9 cellular contexts compared by ENCODE assay signal in genomic region chr7:106420741-106421140, GRCh38.
DNase-seq lines count a peak whose midpoint lies in the region; ATAC-seq and TF ChIP-seq lines count a peak whose summit lies in the region.
"Had no signal": no experiment of that assay in that cellular context is flagged by ENCODE, and none has a peak within 500 bp of the region (broad histone marks: within the 10 kb centered on the region; RNA-seq: fewer than 3 reads in every experiment).

No MANE protein-coding gene starts in this region.

- no peak for DNase-seq in activated naive CD4-positive, alpha-beta T cell treated with anti-CD3 and anti-CD28 coated beads, Interleukin-2, amount 50 U/mL, for 72 hours (ENCODE audit: low spot score in 2 of 2)
- no peak for DNase-seq in activated naive CD4-positive, alpha-beta T cell (lab: John Stamatoyannopoulos, UW)
- DNase-seq in adipocyte (ENCODE audit: low read depth), result no peak
- no peak for DNase-seq in lung (ENCODE audit: low spot score)
- no peak for DNase-seq in tibial nerve (ENCODE audit: low spot score in 2 of 2)
- no peak for DNase-seq in NCI-H1417 treated with DMSO at 0.1 percent for 48 hours (lab: John Stamatoyannopoulos, UW)
- DNase-seq in NCI-H2227 (lab: John Stamatoyannopoulos, UW; ENCODE audit: unreplicated experiment), result no peak
- DNase-seq: activated effector memory CD4-positive, alpha-beta T cell treated with Interleukin-2 at 50 U/mL for 16 hours had no signal

- no peak for TF ChIP-seq POLR2A in tibial nerve (IDR thresholded peaks at IDR 0.05)

- peaks cover 73% of the 10 kb centered on the region for H3K4me1 ChIP-seq in adipocyte (ENCODE audit: control insufficient read depth, insufficient read depth, low read length)
- peaks cover 8 to 29% of the 10 kb centered on the region in 2 donors for H3K4me1 ChIP-seq in lung (ENCODE audit: control insufficient read depth in 2 of 2, insufficient read depth in 2 of 2, low read length in 2 of 2)
- H3K4me1 ChIP-seq in tibial nerve, result peaks cover 0 to 83% (median 40%) of the 10 kb centered on the region in 4 donors

- TF ChIP-seq EP300 in tibial nerve (IDR thresholded peaks at IDR 0.05), result no peak

- H3K9me3 ChIP-seq in adipocyte (ENCODE audit: control insufficient read depth, low read length) (peaks cover 12% of the 10 kb centered on the region), lung (ENCODE audit: control insufficient read depth in 2 of 2, insufficient read depth in 1 of 2, low read length in 1 of 2) (no peaks in the 10 kb centered on the region), tibial nerve (peaks cover 0 to 8% (median 1%) of the 10 kb centered on the region in 4 donors)

- 49 to 62% methylated on average over 5 of the region's 5 CpGs for WGBS in lung, 2 donors
- WGBS in tibial nerve, 2 donors, result 54 to 73% methylated on average over 5 of the region's 5 CpGs

- H3K36me3 ChIP-seq in adipocyte (ENCODE audit: control insufficient read depth, insufficient read depth, low read length, severe bottlenecking) (no peaks in the 10 kb centered on the region), lung (ENCODE audit: control insufficient read depth in 2 of 2, insufficient read depth in 2 of 2, low read length in 2 of 2) (no peaks in the 10 kb centered on the region), tibial nerve (no peaks in the 10 kb centered on the region)

- peaks cover 10 to 52% of the 10 kb centered on the region in 2 donors for H3K36me3 Mint-ChIP-seq in activated naive CD4-positive, alpha-beta T cell treated with anti-CD3 and anti-CD28 coated beads, Interleukin-2, amount 50 U/mL, for 72 hours

- H3K27ac ChIP-seq in lung (ENCODE audit: low read depth in 1 of 2, low read length in 1 of 2) (peak overlapping the region; percentile 59 to 92), tibial nerve (peak overlapping the region; percentile 51 to 94 (median 80))

- H3K27ac Mint-ChIP-seq in activated naive CD4-positive, alpha-beta T cell treated with anti-CD3 and anti-CD28 coated beads, Interleukin-2, amount 50 U/mL, for 72 hours, result peak overlapping the region; percentile 80 to 84

- peak overlapping the region; percentile 59 for H3K9ac ChIP-seq in adipocyte (ENCODE audit: low read length)

- no peak for ATAC-seq in activated naive CD4-positive, alpha-beta T cell treated with anti-CD3 and anti-CD28 coated beads, Interleukin-2, amount 50 U/mL, for 72 hours
- no peak for ATAC-seq in lung (ENCODE audit: insufficient read depth, low FRiP score)
- no peak for ATAC-seq in HG02610 (IDR thresholded peaks at IDR 0.05; ENCODE audit: unreplicated experiment)

- H3K27me3 ChIP-seq in adipocyte (replicated peaks; ENCODE audit: control insufficient read depth, insufficient read depth, low read length) (no peaks in the 10 kb centered on the region), lung (ENCODE audit: control insufficient read depth, insufficient read depth) (no peaks in the 10 kb centered on the region), tibial nerve (no peaks in the 10 kb centered on the region)

- H3K4me3 ChIP-seq in adipocyte (ENCODE audit: low read length) (no peak overlapping the region), lung (no peak overlapping the region), tibial nerve (no peak overlapping the region)

- no peak for TF ChIP-seq CTCF in lung (IDR thresholded peaks at IDR 0.05; ENCODE audit: control extremely low read depth, extremely low read depth)
- no peak for TF ChIP-seq CTCF in tibial nerve (IDR thresholded peaks at IDR 0.05)

- peaks cover 13 to 21% of the 10 kb centered on the region in 2 donors for H3K9me3 Mint-ChIP-seq in activated naive CD4-positive, alpha-beta T cell treated with anti-CD3 and anti-CD28 coated beads, Interleukin-2, amount 50 U/mL, for 72 hours
